8 cellular contexts compared by ENCODE assay signal in genomic region chr6:84764332-84765049, GRCh38. TPM values are rescaled to one million over a fixed set of nuclear protein-coding genes. Genes with fewer than 3 reads are reported as not detected.
DNase-seq lines count a peak whose midpoint lies in the region; ATAC-seq and TF ChIP-seq lines count a peak whose summit lies in the region.

Gene TBX18 (minus strand): TSS chr6:84764598. CDS start chr6:84764181, 417 bp downstream.

- peak; percentile 61 for ATAC-seq in HG03432 (IDR thresholded peaks at IDR 0.05; ENCODE audit: unreplicated experiment)
- no peak for ATAC-seq in naive thymus-derived CD8-positive, alpha-beta T cell
- ATAC-seq in HG02840 (IDR thresholded peaks at IDR 0.05; ENCODE audit: low FRiP score, unreplicated experiment) = no peak
- ATAC-seq in activated CD4-positive, CD25-positive, alpha-beta regulatory T cell treated with anti-CD3 and anti-CD28 coated beads, Interleukin-2, amount 50 U/mL, for 24 hours = no peak
- ATAC-seq in GM21367 (IDR thresholded peaks at IDR 0.05; ENCODE audit: unreplicated experiment) = no peak

- H3K4me3 Mint-ChIP-seq in naive thymus-derived CD8-positive, alpha-beta T cell = peak within 1 kb of the TSS in 9 of 10 donors; percentile 16 to 75 (median 62)

- TF ChIP-seq CTCF in WI38 (IDR thresholded peaks at IDR 0.05; ENCODE audit: low read depth, low read length) (no peak), foreskin fibroblast (IDR thresholded peaks at IDR 0.05; ENCODE audit: low read depth, low read length) (no peak)

- H3K9me3 Mint-ChIP-seq in naive thymus-derived CD8-positive, alpha-beta T cell = peaks cover 0 to 12% (median 3%) of the 10 kb centered on the region in 9 donors

- H3K36me3 Mint-ChIP-seq in naive thymus-derived CD8-positive, alpha-beta T cell = peaks cover 0 to 14% (median 8%) of the 10 kb centered on the region in 3 donors

- H3K27ac Mint-ChIP-seq in naive thymus-derived CD8-positive, alpha-beta T cell = peak within 1 kb of the TSS in 1 of 10 donors; percentile 3

- H3K4me3 ChIP-seq in WI38 (ENCODE audit: low read depth, low read length) = peak within 1 kb of the TSS; percentile 44
- peak within 1 kb of the TSS; percentile 59 to 87 for H3K4me3 ChIP-seq in foreskin fibroblast (ENCODE audit: low read depth in 1 of 2, low read length in 2 of 2)

- POLR2A ChIA-PET in naive thymus-derived CD8-positive, alpha-beta T cell (lab: Charles Lee) = no interaction called here

- H3K27me3 Mint-ChIP-seq in naive thymus-derived CD8-positive, alpha-beta T cell = peaks cover 31 to 94% (median 54%) of the 10 kb centered on the region in 5 donors

- DNase-seq in AG08396 (ENCODE audit: low spot score) (peak; percentile 60), foreskin fibroblast (peak; percentile 100)
- DNase-seq in naive thymus-derived CD8-positive, alpha-beta T cell = no peak

- peaks cover 5 to 19% (median 9%) of the 10 kb centered on the region in 4 donors for H3K4me1 Mint-ChIP-seq in naive thymus-derived CD8-positive, alpha-beta T cell

RNA-seq across cellular contexts. Expression of gene TBX18, which starts in this region (rescaled TPM):
- not detected for total RNA-seq in naive thymus-derived CD8-positive, alpha-beta T cell
- polyA plus RNA-seq in naive thymus-derived CD8-positive, alpha-beta T cell = not detected

Comparison
In these comparisons a context has a peak if more than half of its experiments do, and no peak if none do; other contexts are left out.
1. DNase-seq: peak in AG08396 (single experiment) and foreskin fibroblast (2 of 2); none in naive thymus-derived CD8-positive, alpha-beta T cell (0 of 10).